In genomic region chr12:57497223-57498142, GRCh38 we compare ENCODE assay signal across 13 cellular contexts. TPM values are rescaled to one million over a fixed set of nuclear protein-coding genes. Genes with fewer than 3 reads are reported as not detected.
A peak's percentile ranks its signal among the peaks of the same experiment; 100 is the strongest.
DNase-seq lines count a peak whose midpoint lies in the region; ATAC-seq and TF ChIP-seq lines count a peak whose summit lies in the region.
"Had no signal": no experiment of that assay in that cellular context is flagged by ENCODE, and none has a peak within 500 bp of the region (broad histone marks: within the 10 kb centered on the region; RNA-seq: fewer than 3 reads in every experiment).

No MANE protein-coding gene starts in this region.

- H4K20me1 ChIP-seq in osteoblast (ENCODE audit: insufficient read depth, low read length) = peaks cover 5% of the 10 kb centered on the region

- H2AFZ ChIP-seq in osteoblast (ENCODE audit: low read length) = no peak overlapping the region

- H3K36me3 Mint-ChIP-seq in activated CD4-positive, alpha-beta T cell treated with anti-CD3 and anti-CD28 coated beads, Interleukin-2, amount 10 ng/mL, durations not matched to agents 24 days and 14 days (ENCODE audit: low read depth) = peaks cover 74% of the 10 kb centered on the region
- H3K36me3 Mint-ChIP-seq in activated T-helper 17 cell treated with anti-CD3 and anti-CD28 coated beads, Interleukin-2, amount 50 U/mL, for 72 hours (ENCODE audit: low read depth) = peaks cover 93% of the 10 kb centered on the region

- TF ChIP-seq CTCF in neutrophil (IDR thresholded peaks at IDR 0.05) (no peak), osteoblast (IDR thresholded peaks at IDR 0.05; ENCODE audit: extremely low read depth, low read depth, low read length) (no peak), A673 (conservative IDR thresholded peaks at IDR 0.05; ENCODE audit: low read depth, low read length) (no peak)

- peaks cover 71% of the 10 kb centered on the region for H3K36me3 ChIP-seq in neutrophil
- peaks cover 52% of the 10 kb centered on the region for H3K36me3 ChIP-seq in osteoblast (ENCODE audit: insufficient read depth, low read length)
- peaks cover 68% of the 10 kb centered on the region for H3K36me3 ChIP-seq in A673 (ENCODE audit: insufficient read depth, low read length, poor library complexity, severe bottlenecking)

- peak overlapping the region; percentile 31 for H3K27ac Mint-ChIP-seq in activated CD4-positive, alpha-beta T cell treated with anti-CD3 and anti-CD28 coated beads, Interleukin-2, amount 10 ng/mL, durations not matched to agents 24 days and 14 days
- peak overlapping the region; percentile 24 for H3K27ac Mint-ChIP-seq in activated T-helper 17 cell treated with anti-CD3 and anti-CD28 coated beads, Interleukin-2, amount 50 U/mL, for 72 hours

- H3K27me3 ChIP-seq in neutrophil = no peaks in the 10 kb centered on the region
- H3K27me3 ChIP-seq in osteoblast (ENCODE audit: insufficient read depth, low read length) = no peaks in the 10 kb centered on the region
- H3K27me3 ChIP-seq in A673 (replicated peaks; ENCODE audit: insufficient read depth, low read depth, low read length, poor library complexity) = no peaks in the 10 kb centered on the region

- no peaks in the 10 kb centered on the region for H3K27me3 Mint-ChIP-seq in activated CD4-positive, alpha-beta T cell treated with anti-CD3 and anti-CD28 coated beads, Interleukin-2, amount 10 ng/mL, durations not matched to agents 24 days and 14 days
- no peaks in the 10 kb centered on the region for H3K27me3 Mint-ChIP-seq in activated T-helper 17 cell treated with anti-CD3 and anti-CD28 coated beads, Interleukin-2, amount 50 U/mL, for 72 hours

- H3K4me1 Mint-ChIP-seq in activated CD4-positive, alpha-beta T cell treated with anti-CD3 and anti-CD28 coated beads, Interleukin-2, amount 10 ng/mL, durations not matched to agents 24 days and 14 days = peaks cover 13% of the 10 kb centered on the region
- peaks cover 5% of the 10 kb centered on the region for H3K4me1 Mint-ChIP-seq in activated T-helper 17 cell treated with anti-CD3 and anti-CD28 coated beads, Interleukin-2, amount 50 U/mL, for 72 hours

- BruUV-seq in A673 (replicated peaks; lab: Mats Ljungman, UMichigan) = no TSS peak

- H3K27ac ChIP-seq in neutrophil = peak overlapping the region; percentile 35
- H3K27ac ChIP-seq in osteoblast (ENCODE audit: low read depth, low read length) = no peak overlapping the region
- no peak overlapping the region for H3K27ac ChIP-seq in A673 (ENCODE audit: low read depth, low read length, poor library complexity, severe bottlenecking)
- H3K27ac ChIP-seq: KMS-11, RWPE1 had no signal

- CTCF ChIA-PET in A673 (lab: Charles Lee) = no interaction called here

- peaks cover 5% of the 10 kb centered on the region for H3K79me2 ChIP-seq in osteoblast (ENCODE audit: insufficient read depth, low read length)

- DNase-seq in activated CD4-positive, alpha-beta T cell treated with anti-CD3 and anti-CD28 coated beads, Interleukin-2, amount 10 ng/mL, durations not matched to agents 24 days and 14 days = no peak
- DNase-seq in activated CD4-positive, alpha-beta T cell treated with anti-CD3 and anti-CD28 coated beads for 48 hours = no peak
- DNase-seq in osteoblast (ENCODE audit: insufficient read length, low spot score, missing footprints) (no peak), A673 (ENCODE audit: low spot score) (no peak)
- DNase-seq: occipital lobe; stimulated activated CD4-positive, alpha-beta T cell treated with anti-CD3 and anti-CD28 coated beads, Interleukin-15, amount 100 ng/mL, for 24 hours; stimulated activated CD8-positive, alpha-beta memory T cell treated with anti-CD3 and anti-CD28 coated beads, Interleukin-4, amount 100 ng/mL, for 48 hours; T-helper 2 cell had no signal

- H3K9me3 ChIP-seq in neutrophil (no peaks in the 10 kb centered on the region), osteoblast (ENCODE audit: low read depth, low read length) (no peaks in the 10 kb centered on the region), A673 (ENCODE audit: low read depth, low read length, poor library complexity, severe bottlenecking) (no peaks in the 10 kb centered on the region)

- no peak for ATAC-seq in activated T-helper 17 cell treated with anti-CD3 and anti-CD28 coated beads, Interleukin-2, amount 50 U/mL, for 72 hours (replicated peaks)

- peaks cover 16 to 18% of the 10 kb centered on the region in 2 experiments for H3K4me1 ChIP-seq in neutrophil (ENCODE audit: control insufficient read depth in 1 of 2, insufficient read depth in 1 of 2, low read depth in 1 of 2, low read length in 1 of 2)
- H3K4me1 ChIP-seq in osteoblast (ENCODE audit: insufficient read depth, low read length) = no peaks in the 10 kb centered on the region
- H3K4me1 ChIP-seq in A673 (ENCODE audit: insufficient read depth, low read length, poor library complexity, severe bottlenecking) = no peaks in the 10 kb centered on the region

- POLR2A ChIA-PET in A673 (lab: Charles Lee; ENCODE audit: low non-redundant PET) = no interaction called here

- H3K4me3 ChIP-seq in neutrophil (ENCODE audit: low read depth in 1 of 2, low read length in 1 of 2) (no peak overlapping the region), osteoblast (ENCODE audit: insufficient read depth, low read length) (no peak overlapping the region), A673 (ENCODE audit: low read depth, low read length, poor library complexity, severe bottlenecking) (no peak overlapping the region)
- H3K4me3 ChIP-seq: lung had no signal

- no peak overlapping the region for H3K4me2 ChIP-seq in osteoblast (ENCODE audit: insufficient read depth, low read length)
- H3K4me2 ChIP-seq: KMS-11 had no signal

- no peak overlapping the region for H3K4me3 Mint-ChIP-seq in activated CD4-positive, alpha-beta T cell treated with anti-CD3 and anti-CD28 coated beads, Interleukin-2, amount 10 ng/mL, durations not matched to agents 24 days and 14 days
- H3K4me3 Mint-ChIP-seq in activated T-helper 17 cell treated with anti-CD3 and anti-CD28 coated beads, Interleukin-2, amount 50 U/mL, for 72 hours = no peak overlapping the region

- peaks cover 4% of the 10 kb centered on the region for H3K9me3 Mint-ChIP-seq in activated CD4-positive, alpha-beta T cell treated with anti-CD3 and anti-CD28 coated beads, Interleukin-2, amount 10 ng/mL, durations not matched to agents 24 days and 14 days
- no peaks in the 10 kb centered on the region for H3K9me3 Mint-ChIP-seq in activated T-helper 17 cell treated with anti-CD3 and anti-CD28 coated beads, Interleukin-2, amount 50 U/mL, for 72 hours

- intact Hi-C loops in activated CD4-positive, alpha-beta T cell treated with anti-CD3 and anti-CD28 coated beads, Interleukin-2, amount 10 ng/mL, durations not matched to agents 24 days and 14 days (cut with micrococcal nuclease) = no loop called here
- intact Hi-C loops in A673 (cut with micrococcal nuclease; ENCODE audit: unreplicated experiment) = no loop called here

RNA-seq across cellular contexts. Expression of gene MARS1, which starts 9.6 kb away (rescaled TPM):
- 307 and 316 TPM in 2 replicates for total RNA-seq in activated CD4-positive, alpha-beta T cell treated with anti-CD3 and anti-CD28 coated beads, Interleukin-2, amount 10 ng/mL, durations not matched to agents 24 days and 14 days
- total RNA-seq in activated T-helper 17 cell treated with anti-CD3 and anti-CD28 coated beads, Interleukin-2, amount 50 U/mL, for 72 hours = 100 to 1,000 TPM; 130 to 243 TPM
- total RNA-seq in osteoblast (171 and 187 TPM in 2 replicates), A673 (2021) (467 and 504 TPM in 2 replicates)

RNA-seq across cellular contexts. Expression of gene ARHGAP9, which starts 17.8 kb away (rescaled TPM):
- total RNA-seq in activated CD4-positive, alpha-beta T cell treated with anti-CD3 and anti-CD28 coated beads, Interleukin-2, amount 10 ng/mL, durations not matched to agents 24 days and 14 days = 102 and 103 TPM in 2 replicates
- 100 to 1,000 TPM; 131 to 225 TPM for total RNA-seq in activated T-helper 17 cell treated with anti-CD3 and anti-CD28 coated beads, Interleukin-2, amount 50 U/mL, for 72 hours
- 0.29 and 0.36 TPM in 2 replicates for total RNA-seq in osteoblast
- 0.52 and 0.87 TPM in 2 replicates for total RNA-seq in A673 (2021)

RNA-seq across cellular contexts. Expression of gene DDIT3, which starts 22.8 kb away (rescaled TPM):
- total RNA-seq in activated CD4-positive, alpha-beta T cell treated with anti-CD3 and anti-CD28 coated beads, Interleukin-2, amount 10 ng/mL, durations not matched to agents 24 days and 14 days = 15.3 and 16.7 TPM in 2 replicates
- 10 to 100 TPM; 14.2 to 25.3 TPM for total RNA-seq in activated T-helper 17 cell treated with anti-CD3 and anti-CD28 coated beads, Interleukin-2, amount 50 U/mL, for 72 hours
- total RNA-seq in osteoblast (118 and 136 TPM in 2 replicates), A673 (2021) (61.9 and 65.6 TPM in 2 replicates)

RNA-seq across cellular contexts. Expression of gene MBD6, which starts 25.1 kb away (rescaled TPM):
- total RNA-seq in activated CD4-positive, alpha-beta T cell treated with anti-CD3 and anti-CD28 coated beads, Interleukin-2, amount 10 ng/mL, durations not matched to agents 24 days and 14 days = 67.5 and 67.8 TPM in 2 replicates
- total RNA-seq in activated T-helper 17 cell treated with anti-CD3 and anti-CD28 coated beads, Interleukin-2, amount 50 U/mL, for 72 hours = 10 to 100 TPM; 78.8 to 83.1 TPM
- 5.0 and 5.8 TPM in 2 replicates for total RNA-seq in osteoblast
- 140 and 150 TPM in 2 replicates for total RNA-seq in A673 (2021)

RNA-seq across cellular contexts. Expression of gene GLI1, which starts 37.9 kb away (rescaled TPM):
- total RNA-seq in activated CD4-positive, alpha-beta T cell treated with anti-CD3 and anti-CD28 coated beads, Interleukin-2, amount 10 ng/mL, durations not matched to agents 24 days and 14 days = 0.96 and 1.2 TPM in 2 replicates
- total RNA-seq in activated T-helper 17 cell treated with anti-CD3 and anti-CD28 coated beads, Interleukin-2, amount 50 U/mL, for 72 hours = 1 to 10 TPM in 1 of 2 donors, under 1 TPM in 1; 0.48 to 1.4 TPM
- total RNA-seq in osteoblast (0.29 and 0.36 TPM in 2 replicates), A673 (2021) (22.4 and 22.6 TPM in 2 replicates)

Comparison
In these comparisons a context has a peak if more than half of its experiments do, and no peak if none do; other contexts are left out.
1. RNA of gene ARHGAP9, which starts 17.8 kb away (total RNA-seq): 131 to 225 TPM in activated T-helper 17 cell treated with anti-CD3 and anti-CD28 coated beads, Interleukin-2, amount 50 U/mL, for 72 hours and 102 to 103 TPM in activated CD4-positive, alpha-beta T cell treated with anti-CD3 and anti-CD28 coated beads, Interleukin-2, amount 10 ng/mL, durations not matched to agents 24 days and 14 days; 0.52 to 0.87 TPM in A673 and 0.29 to 0.36 TPM in osteoblast; every median in the first group is over 10 times any median in the second.